In genomic region chr4:44583393-44583792, GRCh38 we compare ENCODE assay signal across 11 cellular contexts.
DNase-seq lines count a peak whose midpoint lies in the region; ATAC-seq and TF ChIP-seq lines count a peak whose summit lies in the region.
"Had no signal": no experiment of that assay in that cellular context is flagged by ENCODE, and none has a peak within 500 bp of the region (broad histone marks: within the 10 kb centered on the region; RNA-seq: fewer than 3 reads in every experiment).

No MANE protein-coding gene starts in this region.

- peak; percentile 77 for ATAC-seq in GM19351 (IDR thresholded peaks at IDR 0.05; ENCODE audit: unreplicated experiment)
- no peak for ATAC-seq in stimulated activated naive CD8-positive, alpha-beta T cell treated with anti-CD3 and anti-CD28 coated beads, Interleukin-15, Interleukin-2, amounts not matched to agents 100 U/mL and 50 U/mL, for 24 hours

- no peak overlapping the region for H3K4me3 ChIP-seq in fibroblast of the aortic adventitia (ENCODE audit: low read depth, low read length)
- H3K4me3 ChIP-seq: spleen had no signal

- TF ChIP-seq CTCF in fibroblast of the aortic adventitia (IDR thresholded peaks at IDR 0.05; ENCODE audit: insufficient read depth, low read length), result peak; percentile 11

- DNase-seq in ELF-1 (ENCODE audit: low read depth, low spot score) (peak; percentile 6), NCI-H69 (lab: John Stamatoyannopoulos, UW) (peak; percentile 14), fibroblast of the aortic adventitia (ENCODE audit: low read depth) (no peak), SKM-1 (lab: John Stamatoyannopoulos, UW; ENCODE audit: unreplicated experiment) (no peak)
- DNase-seq in activated T-cell treated with anti-CD3 and anti-CD28 coated beads, Interleukin-2, amount 50 U/mL, for 1 hour, result no peak
- DNase-seq in activated CD4-positive, alpha-beta T cell treated with anti-CD3 and anti-CD28 coated beads, Interleukin-2, amount 50 U/mL, for 4 hours, result no peak
- no peak for DNase-seq in stimulated activated naive CD8-positive, alpha-beta T cell treated with anti-CD3 and anti-CD28 coated beads, Interleukin-15, Interleukin-2, amounts not matched to agents 100 U/mL and 50 U/mL, for 24 hours
- DNase-seq: activated CD8-positive, alpha-beta memory T cell treated with anti-CD3 and anti-CD28 coated beads, Interleukin-2, amount 50 U/mL, for 4 hours; aorta; spleen had no signal

Comparison
In these comparisons a context has a peak if more than half of its experiments do, and no peak if none do; other contexts are left out.
1. DNase-seq: peak in ELF-1 (single experiment) and NCI-H69 (single experiment); none in fibroblast of the aortic adventitia (single experiment), SKM-1 (single experiment), activated T-cell treated with anti-CD3 and anti-CD28 coated beads, Interleukin-2, amount 50 U/mL, for 1 hour (single experiment), activated CD4-positive, alpha-beta T cell treated with anti-CD3 and anti-CD28 coated beads, Interleukin-2, amount 50 U/mL, for 4 hours (0 of 2) and stimulated activated naive CD8-positive, alpha-beta T cell treated with anti-CD3 and anti-CD28 coated beads, Interleukin-15, Interleukin-2, amounts not matched to agents 100 U/mL and 50 U/mL, for 24 hours (single experiment).